17 cellular contexts compared by ENCODE assay signal in genomic region chr11:130520231-130520630, GRCh38.
DNase-seq lines count a peak whose midpoint lies in the region; ATAC-seq and TF ChIP-seq lines count a peak whose summit lies in the region.
"Had no signal": no experiment of that assay in that cellular context is flagged by ENCODE, and none has a peak within 500 bp of the region (broad histone marks: within the 10 kb centered on the region; RNA-seq: fewer than 3 reads in every experiment).

No MANE protein-coding gene starts in this region.

- peak in 2 of 4 donors; percentile 4 to 19 for ATAC-seq in heart left ventricle
- ATAC-seq: T-helper 17 cell had no signal

- TF ChIP-seq CTCF in brain (conservative IDR thresholded peaks at IDR 0.05) (no peak), heart left ventricle (IDR thresholded peaks at IDR 0.05) (no peak), neural crest cell (conservative IDR thresholded peaks at IDR 0.05) (no peak), type B pancreatic cell (conservative IDR thresholded peaks at IDR 0.05) (no peak)

- no peaks in the 10 kb centered on the region for H3K36me3 ChIP-seq in heart left ventricle
- H3K36me3 ChIP-seq: transverse colon, WERI-Rb-1 had no signal

- DNase-seq in heart left ventricle (peak; percentile 45 to 76 (median 65)), neural crest cell (ENCODE audit: low read depth, low spot score) (no peak), type B pancreatic cell (ENCODE audit: extremely low spot score, unreplicated experiment) (no peak), erythroblast (lab: John Stamatoyannopoulos, UW) (no peak)
- no peak for DNase-seq in central memory CD4-positive, alpha-beta T cell
- no peak for DNase-seq in activated effector memory CD4-positive, alpha-beta T cell treated with Interleukin-2 at 50 U/mL for 16 hours
- DNase-seq: activated CD4-positive, alpha-beta memory T cell treated with anti-CD3 and anti-CD28 coated beads for 36 hours; activated naive CD8-positive, alpha-beta T cell treated with anti-CD3 and anti-CD28 coated beads, Interleukin-2, amount 10 ng/mL, durations not matched to agents 7 days and 5 days; activated T-cell treated with anti-CD3 and anti-CD28 coated beads, Interleukin-2, amount 50 U/mL, for 48 hours; CD8-positive, alpha-beta memory T cell; GOT3; NCI-H1436; NCI-H2171 treated with DMSO at 0.1 percent for 48 hours; T-helper 17 cell; transverse colon; WERI-Rb-1 had no signal

- H3K36me3 Mint-ChIP-seq in brain (no peaks in the 10 kb centered on the region), neural crest cell (ENCODE audit: low read depth) (no peaks in the 10 kb centered on the region), type B pancreatic cell (no peaks in the 10 kb centered on the region)
- H3K36me3 Mint-ChIP-seq: activated CD4-positive, alpha-beta memory T cell treated with anti-CD3 and anti-CD28 coated beads for 36 hours; activated naive CD8-positive, alpha-beta T cell treated with anti-CD3 and anti-CD28 coated beads, Interleukin-2, amount 10 ng/mL, durations not matched to agents 7 days and 5 days; CD8-positive, alpha-beta memory T cell had no signal

- H3K4me3 Mint-ChIP-seq in brain (no peak overlapping the region), neural crest cell (no peak overlapping the region), type B pancreatic cell (no peak overlapping the region)
- H3K4me3 Mint-ChIP-seq: activated CD4-positive, alpha-beta memory T cell treated with anti-CD3 and anti-CD28 coated beads for 36 hours; activated naive CD8-positive, alpha-beta T cell treated with anti-CD3 and anti-CD28 coated beads, Interleukin-2, amount 10 ng/mL, durations not matched to agents 7 days and 5 days; CD8-positive, alpha-beta memory T cell; T-helper 17 cell had no signal

- H3K4me1 ChIP-seq in heart left ventricle = peaks cover 0 to 51% (median 30%) of the 10 kb centered on the region in 12 donors

- no peaks in the 10 kb centered on the region for H3K9me3 ChIP-seq in heart left ventricle
- H3K9me3 ChIP-seq: transverse colon had no signal

- TF ChIP-seq POLR2A in heart left ventricle (IDR thresholded peaks at IDR 0.05) (no peak), erythroblast (IDR thresholded peaks at IDR 0.05; ENCODE audit: low read length) (no peak)

- H3K27me3 Mint-ChIP-seq in brain (peaks cover 10% of the 10 kb centered on the region), neural crest cell (ENCODE audit: low read depth) (no peaks in the 10 kb centered on the region), type B pancreatic cell (peaks cover 3% of the 10 kb centered on the region)

- peak overlapping the region in 11 of 12 donors; percentile 46 to 95 (median 63) for H3K27ac ChIP-seq in heart left ventricle
- H3K27ac ChIP-seq: transverse colon, WERI-Rb-1 had no signal

- H3K27me3 ChIP-seq in heart left ventricle = no peaks in the 10 kb centered on the region
- H3K27me3 ChIP-seq: transverse colon had no signal

- H3K4me3 ChIP-seq in heart left ventricle = no peak overlapping the region
- H3K4me3 ChIP-seq: transverse colon had no signal

- peak overlapping the region in 4 of 5 experiments; percentile 25 to 57 (median 44) for H3K27ac Mint-ChIP-seq in brain
- peak overlapping the region; percentile 72 for H3K27ac Mint-ChIP-seq in neural crest cell (ENCODE audit: unreplicated experiment)
- peak overlapping the region; percentile 25 for H3K27ac Mint-ChIP-seq in type B pancreatic cell
- H3K27ac Mint-ChIP-seq: activated CD4-positive, alpha-beta memory T cell treated with anti-CD3 and anti-CD28 coated beads for 36 hours; activated naive CD8-positive, alpha-beta T cell treated with anti-CD3 and anti-CD28 coated beads, Interleukin-2, amount 10 ng/mL, durations not matched to agents 7 days and 5 days; CD8-positive, alpha-beta memory T cell; T-helper 17 cell had no signal

- H3K9me3 Mint-ChIP-seq in brain (no peaks in the 10 kb centered on the region), neural crest cell (peaks cover 4% of the 10 kb centered on the region), type B pancreatic cell (no peaks in the 10 kb centered on the region)
- H3K9me3 Mint-ChIP-seq: activated CD4-positive, alpha-beta memory T cell treated with anti-CD3 and anti-CD28 coated beads for 36 hours; activated naive CD8-positive, alpha-beta T cell treated with anti-CD3 and anti-CD28 coated beads, Interleukin-2, amount 10 ng/mL, durations not matched to agents 7 days and 5 days; CD8-positive, alpha-beta memory T cell had no signal

- peaks cover 20% of the 10 kb centered on the region for H3K4me1 Mint-ChIP-seq in brain
- H3K4me1 Mint-ChIP-seq in neural crest cell = peaks cover 43% of the 10 kb centered on the region
- peaks cover 20% of the 10 kb centered on the region for H3K4me1 Mint-ChIP-seq in type B pancreatic cell (ENCODE audit: unreplicated experiment)
- H3K4me1 Mint-ChIP-seq: activated naive CD8-positive, alpha-beta T cell treated with anti-CD3 and anti-CD28 coated beads, Interleukin-2, amount 10 ng/mL, durations not matched to agents 7 days and 5 days; CD8-positive, alpha-beta memory T cell had no signal

- WGBS in heart left ventricle, 4 donors = 50 to 56% (median 51%) methylated on average over 7 of the region's 7 CpGs

- intact Hi-C loops in heart left ventricle (cut with DNase I) = loop anchor here in 6 of 10 donors (5.0 to 10.0 kb wide), 5 partner anchors 43 to 215 kb away; no protein-coding TSS in a partner anchor

Comparison
In these comparisons a context has a peak if more than half of its experiments do, and no peak if none do; other contexts are left out.
1. DNase-seq: peak in heart left ventricle (5 of 5); none in neural crest cell (single experiment), type B pancreatic cell (single experiment), central memory CD4-positive, alpha-beta T cell (single experiment), activated effector memory CD4-positive, alpha-beta T cell treated with Interleukin-2 at 50 U/mL for 16 hours (single experiment) and erythroblast (0 of 2).
2. Peak in every context shown above with its lines, with median percentiles within 50 percentile points of each other: H3K27ac Mint-ChIP-seq.